In genomic region chr2:121491566-121491965, GRCh38 we compare ENCODE assay signal across 23 cellular contexts. TPM values are rescaled to one million over a fixed set of nuclear protein-coding genes. Genes with fewer than 3 reads are reported as not detected.
DNase-seq lines count a peak whose midpoint lies in the region; ATAC-seq and TF ChIP-seq lines count a peak whose summit lies in the region.
"Had no signal": no experiment of that assay in that cellular context is flagged by ENCODE, and none has a peak within 500 bp of the region (broad histone marks: within the 10 kb centered on the region; RNA-seq: fewer than 3 reads in every experiment).

No MANE protein-coding gene starts in this region.

- no peak overlapping the region for H3K27ac Mint-ChIP-seq in CD8-positive, alpha-beta T cell
- H3K27ac Mint-ChIP-seq: activated naive CD4-positive, alpha-beta T cell treated with anti-CD3 and anti-CD28 coated beads, Interleukin-2, amount 10 ng/mL, durations not matched to agents 7 days and 5 days; stimulated activated naive B cell treated with anti-CD40 and anti-IgM and Interleukin-4, amounts not matched to agents 10 μg/mL and 1 μg/mL and 100 μg/mL, for 72 hours had no signal

- POLR2A ChIA-PET in CD8-positive, alpha-beta T cell (lab: Charles Lee): no interaction called here

- TF ChIP-seq CTCF in CD8-positive, alpha-beta T cell (IDR thresholded peaks at IDR 0.05): no peak

- H3K9me3 ChIP-seq in CD8-positive, alpha-beta T cell (ENCODE audit: low read length): no peaks in the 10 kb centered on the region
- H3K9me3 ChIP-seq: right atrium auricular region had no signal

- H3K4me1 Mint-ChIP-seq in CD8-positive, alpha-beta T cell (ENCODE audit: low read depth): peaks cover 42% of the 10 kb centered on the region

- intact Hi-C loops in CD8-positive, alpha-beta T cell (cut with DNase I, micrococcal nuclease): no loop called here

- peaks cover 10% of the 10 kb centered on the region for H3K4me1 ChIP-seq in CD8-positive, alpha-beta T cell (ENCODE audit: insufficient read depth, low read length)

- no peak overlapping the region for H3K4me3 Mint-ChIP-seq in CD8-positive, alpha-beta T cell
- H3K4me3 Mint-ChIP-seq: activated naive CD4-positive, alpha-beta T cell treated with anti-CD3 and anti-CD28 coated beads, Interleukin-2, amount 10 ng/mL, durations not matched to agents 7 days and 5 days; stimulated activated naive B cell treated with anti-CD40 and anti-IgM and Interleukin-4, amounts not matched to agents 10 μg/mL and 1 μg/mL and 100 μg/mL, for 72 hours had no signal

- H3K27ac ChIP-seq in CD8-positive, alpha-beta T cell (ENCODE audit: low read depth, low read length): no peak overlapping the region
- H3K27ac ChIP-seq: GM23248, right atrium auricular region, SK-N-MC had no signal

- H3K36me3 ChIP-seq in CD8-positive, alpha-beta T cell (ENCODE audit: insufficient read depth, low read length): no peaks in the 10 kb centered on the region
- H3K36me3 ChIP-seq: right atrium auricular region had no signal

- H3K27me3 Mint-ChIP-seq in CD8-positive, alpha-beta T cell (ENCODE audit: low read depth): no peaks in the 10 kb centered on the region
- H3K27me3 Mint-ChIP-seq: activated naive CD4-positive, alpha-beta T cell treated with anti-CD3 and anti-CD28 coated beads, Interleukin-2, amount 10 ng/mL, durations not matched to agents 7 days and 5 days; stimulated activated naive B cell treated with anti-CD40 and anti-IgM and Interleukin-4, amounts not matched to agents 10 μg/mL and 1 μg/mL and 100 μg/mL, for 72 hours had no signal

- no peaks in the 10 kb centered on the region for H3K9me3 Mint-ChIP-seq in CD8-positive, alpha-beta T cell
- H3K9me3 Mint-ChIP-seq: activated naive CD4-positive, alpha-beta T cell treated with anti-CD3 and anti-CD28 coated beads, Interleukin-2, amount 10 ng/mL, durations not matched to agents 7 days and 5 days; stimulated activated naive B cell treated with anti-CD40 and anti-IgM and Interleukin-4, amounts not matched to agents 10 μg/mL and 1 μg/mL and 100 μg/mL, for 72 hours had no signal

- H3K27me3 ChIP-seq in CD8-positive, alpha-beta T cell (ENCODE audit: insufficient read depth, low read length): no peaks in the 10 kb centered on the region
- H3K27me3 ChIP-seq: right atrium auricular region had no signal

- H3K4me3 ChIP-seq in CD8-positive, alpha-beta T cell (ENCODE audit: low read depth, low read length): no peak overlapping the region
- H3K4me3 ChIP-seq: GM23248, lung, right atrium auricular region, SK-N-MC had no signal

- DNase-seq in DMS153 treated with DMSO at 0.1 percent for 48 hours (lab: John Stamatoyannopoulos, UW; ENCODE audit: unreplicated experiment) (peak; percentile 19), NCI-H1436 (lab: John Stamatoyannopoulos, UW) (peak; percentile 65), NCI-H69 (lab: John Stamatoyannopoulos, UW) (peak; percentile 71), fibroblast of gingiva (ENCODE audit: low read depth) (peak; percentile 66), occipital lobe (lab: John Stamatoyannopoulos, UW) (no peak)
- DNase-seq in CD8-positive, alpha-beta T cell: no peak
- DNase-seq in stimulated activated CD4-positive, alpha-beta T cell treated with anti-CD3 and anti-CD28 coated beads, Interleukin-2, amount 100 ng/mL, for 24 hours: no peak
- DNase-seq: activated CD4-positive, CD25-positive, alpha-beta regulatory T cell; activated naive CD4-positive, alpha-beta T cell treated with anti-CD3 and anti-CD28 coated beads, Interleukin-2, amount 10 ng/mL, durations not matched to agents 7 days and 5 days; activated T-cell treated with anti-CD3 and anti-CD28 coated beads, Interleukin-2, amount 50 U/mL, for 48 hours; GM23248; islet precursor cell; KG1; stimulated activated naive B cell treated with anti-CD40 and anti-IgM and Interleukin-4, amounts not matched to agents 10 μg/mL and 1 μg/mL and 100 μg/mL, for 72 hours; T1000; trophoblast cell had no signal

- CTCF ChIA-PET in CD8-positive, alpha-beta T cell (lab: Charles Lee): interaction anchor here (0.5 kb wide), 1 partner anchor 13 kb away, joined by 3 read pairs; no protein-coding TSS in a partner anchor

- H3K36me3 Mint-ChIP-seq in CD8-positive, alpha-beta T cell: peaks cover 30% of the 10 kb centered on the region

- no peak for ATAC-seq in GM18498 (IDR thresholded peaks at IDR 0.05; ENCODE audit: unreplicated experiment)
- no peak for ATAC-seq in CD8-positive, alpha-beta T cell
- ATAC-seq: stimulated activated naive B cell treated with anti-CD40 and anti-IgM and Interleukin-4, amounts not matched to agents 10 μg/mL and 1 μg/mL and 100 μg/mL, for 72 hours had no signal

RNA-seq across cellular contexts. Expression of gene RNU4ATAC, which starts 39.1 kb away (rescaled TPM):
- under 0.01 TPM for total RNA-seq in occipital lobe
- not detected for total RNA-seq in CD8-positive, alpha-beta T cell
- total RNA-seq: astrocyte, G401, GM23248, lung, osteocyte, right atrium auricular region had no signal

Comparison
In these comparisons a context has a peak if more than half of its experiments do, and no peak if none do; other contexts are left out.
1. DNase-seq: peak in DMS153 treated with DMSO at 0.1 percent for 48 hours (single experiment), NCI-H1436 (single experiment), NCI-H69 (single experiment) and fibroblast of gingiva (single experiment); none in occipital lobe (single experiment), CD8-positive, alpha-beta T cell (0 of 7) and stimulated activated CD4-positive, alpha-beta T cell treated with anti-CD3 and anti-CD28 coated beads, Interleukin-2, amount 100 ng/mL, for 24 hours (0 of 2).